8 cellular contexts compared by ENCODE assay signal in the genomic region with DNA sequence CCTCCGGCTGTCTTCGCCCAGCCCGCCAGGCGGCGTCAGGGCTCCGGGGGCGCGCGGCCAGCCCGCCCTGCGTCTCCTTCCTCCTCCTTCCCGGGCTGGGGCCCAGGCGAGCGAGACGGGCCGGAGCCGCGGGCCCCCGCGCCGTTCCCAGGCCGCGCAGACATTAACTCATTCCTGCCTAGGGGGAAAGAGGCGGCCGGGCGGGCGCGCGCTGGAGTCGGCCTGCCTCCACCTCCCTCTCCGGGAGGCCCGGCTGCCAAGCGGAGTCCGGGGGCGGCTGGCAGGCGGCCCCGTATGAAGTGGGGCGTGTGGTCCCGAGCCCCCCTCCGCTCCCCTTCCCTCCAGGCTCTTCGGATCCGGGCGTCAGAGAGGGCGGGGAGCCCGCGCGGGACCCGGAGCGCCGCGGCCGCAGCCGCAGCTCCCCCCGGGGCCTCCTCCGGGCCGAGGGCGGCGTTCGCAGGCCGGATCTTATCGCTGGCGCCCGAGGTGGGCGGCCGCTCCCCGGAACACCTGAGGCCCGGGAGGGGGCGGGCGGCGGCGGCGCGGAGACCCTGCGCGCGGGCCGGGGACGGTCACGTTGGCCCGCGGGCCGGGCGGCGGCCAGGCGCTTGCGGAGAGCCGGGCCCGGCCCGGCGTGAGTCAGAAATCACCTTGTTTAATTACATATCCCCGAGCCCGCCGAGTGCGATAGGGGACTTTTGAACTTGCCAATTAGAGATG. TPM values are rescaled to one million over a fixed set of nuclear protein-coding genes. Genes with fewer than 3 reads are reported as not detected.
DNase-seq lines count a peak whose midpoint lies in the region; ATAC-seq and TF ChIP-seq lines count a peak whose summit lies in the region.

No MANE protein-coding gene starts in this region.

- H3K27me3 ChIP-seq in AG04450 (ENCODE audit: control insufficient read depth, insufficient read depth, low read length) = no peaks in the 10 kb centered on the region

- H3K9me3 ChIP-seq in AG04450 (ENCODE audit: control insufficient read depth, insufficient read depth, low read length) = peaks cover 4% of the 10 kb centered on the region; the same call in 1 of the 2 replicates

- peak; percentile 72 for TF ChIP-seq CTCF in AG04450 (IDR thresholded peaks at IDR 0.05; ENCODE audit: low read depth, low read length)

- peak overlapping the region; percentile 87 for H3K27ac ChIP-seq in AG04450 (ENCODE audit: low read depth, low read length)

- POLR2A ChIA-PET in AG04450 (lab: Yijun Ruan, JAX) = interaction anchor here (0.6 to 1.9 kb wide), 4 partner anchors 22 to 182 kb away, joined by 3 to 4 read pairs (median 3); no protein-coding TSS in a partner anchor

- peak; percentile 72 for ATAC-seq in GM18858 (IDR thresholded peaks at IDR 0.05; ENCODE audit: unreplicated experiment)
- ATAC-seq in HG03064 (IDR thresholded peaks at IDR 0.05; ENCODE audit: low read depth, unreplicated experiment) = peak; percentile 91

- DNase-seq in AG04450 (ENCODE audit: low read depth, low spot score) (peak; percentile 53), NCI-H2107 treated with DMSO at 0.1 percent for 48 hours (lab: John Stamatoyannopoulos, UW; ENCODE audit: unreplicated experiment) (peak; percentile 42), cerebellar cortex (ENCODE audit: low spot score) (peak; percentile 87), kidney tubule cell (ENCODE audit: low spot score) (peak; percentile 92)
- peak; percentile 83 for DNase-seq in activated CD4-positive, CD25-positive, alpha-beta regulatory T cell treated with anti-CD3 and anti-CD28 coated beads, Interleukin-2, amount 50 U/mL, for 72 hours
- peak; percentile 57 to 74 (median 64) for DNase-seq in stimulated activated CD4-positive, alpha-beta T cell treated with anti-CD3 and anti-CD28 coated beads, Interleukin-1b, Interleukin-23, amount 100 ng/mL, for 24 hours (ENCODE audit: low read depth in 4 of 4, low spot score in 1 of 4)

- CTCF ChIA-PET in AG04450 (lab: Charles Lee) = interaction anchor here (0.5 to 1.9 kb wide), 5 partner anchors 18 to 227 kb away, joined by 3 to 8 read pairs (median 5); no protein-coding TSS in a partner anchor

- peak overlapping the region; percentile 59 for H3K4me3 ChIP-seq in AG04450 (ENCODE audit: low read depth, low read length)

RNA-seq across cellular contexts. Expression of gene LDB3, which starts 43.1 kb away (rescaled TPM):
- 0.46 and 0.60 TPM in 2 replicates for polyA plus RNA-seq in AG04450 (2011; rRNA removed)
- polyA minus RNA-seq in AG04450 (2011; rRNA and poly(A)+ RNA removed) = 0.48 and 1.7 TPM in 2 replicates

RNA-seq across cellular contexts. Expression of gene BMPR1A, which starts 45.0 kb away (rescaled TPM):
- 32.7 and 41.9 TPM in 2 replicates for polyA plus RNA-seq in AG04450 (2011; rRNA removed)
- polyA minus RNA-seq in AG04450 (2011; rRNA and poly(A)+ RNA removed) = 55.8 and 88.5 TPM in 2 replicates

RNA-seq across cellular contexts. Expression of gene OPN4, which starts 57.0 kb away (rescaled TPM):
- polyA plus RNA-seq in AG04450 (2011; rRNA removed) = not detected in 2 replicates
- not detected in 2 replicates for polyA minus RNA-seq in AG04450 (2011; rRNA and poly(A)+ RNA removed)

Comparison
In these comparisons a context has a peak if more than half of its experiments do, and no peak if none do; other contexts are left out.
1. Peak in every context shown above with its lines: DNase-seq, ATAC-seq, H3K4me3 ChIP-seq and H3K27ac ChIP-seq.
2. DNase-seq: peak in every context shown above with its lines; median percentile 92 in kidney tubule cell; 87 in cerebellar cortex; 83 in activated CD4-positive, CD25-positive, alpha-beta regulatory T cell treated with anti-CD3 and anti-CD28 coated beads, Interleukin-2, amount 50 U/mL, for 72 hours; 64 in stimulated activated CD4-positive, alpha-beta T cell treated with anti-CD3 and anti-CD28 coated beads, Interleukin-1b, Interleukin-23, amount 100 ng/mL, for 24 hours; 53 in AG04450; 42 in NCI-H2107 treated with DMSO at 0.1 percent for 48 hours.